Comparison of ENCODE assay signal across 16 cellular contexts in the genomic region with DNA sequence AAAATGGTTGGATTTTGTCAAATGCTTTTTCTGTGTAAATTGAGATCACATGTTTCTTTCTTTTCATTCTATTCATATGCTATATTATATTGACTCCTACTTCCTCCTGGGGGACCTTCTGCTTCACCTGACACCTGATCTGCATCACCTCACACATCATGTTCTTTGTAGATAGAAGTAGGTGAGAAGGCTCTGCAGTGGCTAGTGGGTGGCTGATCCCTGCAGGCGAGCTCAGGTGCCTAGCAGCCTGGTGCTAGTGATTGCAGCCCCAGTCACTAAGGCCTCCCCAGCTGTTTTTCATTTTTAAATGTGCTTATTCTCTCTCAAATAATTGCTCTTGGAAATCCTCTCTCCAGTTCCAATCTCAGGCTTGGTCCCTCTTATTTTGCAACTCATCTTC.
"Had no signal": no experiment of that assay in that cellular context is flagged by ENCODE, and none has a peak within 500 bp of the region (broad histone marks: within the 10 kb centered on the region; RNA-seq: fewer than 3 reads in every experiment).

No MANE protein-coding gene starts in this region.

- DNase-seq: effector memory CD4-positive, alpha-beta T cell; gastrocnemius medialis; heart right ventricle; kidney glomerular epithelial cell; mammary epithelial cell; naive thymus-derived CD4-positive, alpha-beta T cell; nephron progenitor cell; psoas muscle; retina; right lobe of liver; stimulated activated CD4-positive, alpha-beta T cell treated with anti-CD3 and anti-CD28 coated beads, Interleukin-4, amount 100 ng/mL, for 1 hour; stimulated activated CD8-positive, alpha-beta memory T cell treated with anti-CD3 and anti-CD28 coated beads, Interleukin-4, amount 100 ng/mL, for 48 hours; stimulated activated naive CD8-positive, alpha-beta T cell treated with anti-CD3 and anti-CD28 coated beads, Interleukin-15, Interleukin-2, amounts not matched to agents 100 U/mL and 50 U/mL, for 24 hours; thyroid gland had no signal

- ATAC-seq: gastrocnemius medialis; heart right ventricle; left lobe of liver; naive thymus-derived CD4-positive, alpha-beta T cell; psoas muscle; right lobe of liver; stimulated activated effector memory CD8-positive, alpha-beta T cell treated with anti-CD3 and anti-CD28 coated beads, Interleukin-12 subunit alpha, Interleukin-12 subunit beta, amount 100 ng/mL, for 72 hours; stimulated activated naive CD8-positive, alpha-beta T cell treated with anti-CD3 and anti-CD28 coated beads, Interleukin-15, Interleukin-2, amounts not matched to agents 100 U/mL and 50 U/mL, for 24 hours had no signal
